In genomic region chr17:55059724-55060123, GRCh38 we compare ENCODE assay signal across 9 cellular contexts.
"Had no signal": no experiment of that assay in that cellular context is flagged by ENCODE, and none has a peak within 500 bp of the region (broad histone marks: within the 10 kb centered on the region; RNA-seq: fewer than 3 reads in every experiment).

No MANE protein-coding gene starts in this region.

- H3K36me3 ChIP-seq: HAP-1 had no signal

- FAIRE-seq: HTR-8/SVneo had no signal

- H3K9me3 Mint-ChIP-seq: HFFc6 had no signal

- H3K27ac ChIP-seq: GM23248, KMS-11 had no signal

- H3K4me2 ChIP-seq: KMS-11 had no signal

- ATAC-seq: HCT116 had no signal

- H3K4me1 ChIP-seq: HAP-1 had no signal

- H3K4me3 ChIP-seq: GM23248, HAP-1 had no signal

- H3K4me3 Mint-ChIP-seq: HFFc6 had no signal

- DNase-seq: GM23248, GOT3, H7, HFFc6, KBM-7 had no signal

- H3K9ac ChIP-seq: GM23248, KMS-11 had no signal

- H3K9me3 ChIP-seq: HAP-1 had no signal

- H2AFZ ChIP-seq: GM23248 had no signal
